8 cellular contexts compared by ENCODE assay signal in genomic region chr10:2949948-2950354, GRCh38.
DNase-seq lines count a peak whose midpoint lies in the region; ATAC-seq and TF ChIP-seq lines count a peak whose summit lies in the region.

No MANE protein-coding gene starts in this region.

- no peak overlapping the region for H3K27ac ChIP-seq in lower lobe of right lung
- H3K27ac ChIP-seq in esophagus squamous epithelium, result no peak overlapping the region

- H3K27ac Mint-ChIP-seq in T-helper 2 cell treated with Interferon-gamma antibody and Interleukin-4, amounts not matched to agents 5 μg/mL and 100 μg/mL, for 36 hours, result no peak overlapping the region

- no peaks in the 10 kb centered on the region for H3K9me3 ChIP-seq in lower lobe of right lung
- no peaks in the 10 kb centered on the region for H3K9me3 ChIP-seq in esophagus squamous epithelium

- no peaks in the 10 kb centered on the region for H3K9me3 Mint-ChIP-seq in T-helper 2 cell treated with Interferon-gamma antibody and Interleukin-4, amounts not matched to agents 5 μg/mL and 100 μg/mL, for 36 hours

- no peaks in the 10 kb centered on the region for H3K36me3 Mint-ChIP-seq in T-helper 2 cell treated with Interferon-gamma antibody and Interleukin-4, amounts not matched to agents 5 μg/mL and 100 μg/mL, for 36 hours (ENCODE audit: low read depth)

- no peak overlapping the region for H3K4me3 Mint-ChIP-seq in T-helper 2 cell treated with Interferon-gamma antibody and Interleukin-4, amounts not matched to agents 5 μg/mL and 100 μg/mL, for 36 hours

- H3K27me3 ChIP-seq in lower lobe of right lung (ENCODE audit: low read depth) (peaks cover 5% of the 10 kb centered on the region), esophagus squamous epithelium (peaks cover 0 to 31% (median 0%) of the 10 kb centered on the region in 4 donors)

- DNase-seq in T-helper 2 cell treated with Interferon-gamma antibody and Interleukin-4, amounts not matched to agents 5 μg/mL and 100 μg/mL, for 36 hours (ENCODE audit: low spot score), result peak; percentile 52
- peak; percentile 78 for DNase-seq in stimulated activated CD4-positive, alpha-beta T cell treated with anti-CD3 and anti-CD28 coated beads, Interleukin-15, amount 100 ng/mL, for 24 hours
- DNase-seq in GDM1 (lab: John Stamatoyannopoulos, UW) (no peak), lower lobe of right lung (no peak), amniotic stem cell (lab: John Stamatoyannopoulos, UW) (no peak), esophagus squamous epithelium (lab: John Stamatoyannopoulos, UW) (no peak)

- no peaks in the 10 kb centered on the region for H3K4me1 ChIP-seq in lower lobe of right lung
- H3K4me1 ChIP-seq in esophagus squamous epithelium, result no peaks in the 10 kb centered on the region

- peaks cover 26% of the 10 kb centered on the region for H3K4me1 Mint-ChIP-seq in T-helper 2 cell treated with Interferon-gamma antibody and Interleukin-4, amounts not matched to agents 5 μg/mL and 100 μg/mL, for 36 hours (ENCODE audit: low read depth)

- no peak for TF ChIP-seq POLR2A in esophagus squamous epithelium (IDR thresholded peaks at IDR 0.05)

- H3K27me3 Mint-ChIP-seq in T-helper 2 cell treated with Interferon-gamma antibody and Interleukin-4, amounts not matched to agents 5 μg/mL and 100 μg/mL, for 36 hours (ENCODE audit: low read depth), result peaks cover 7% of the 10 kb centered on the region

- H3K36me3 ChIP-seq in lower lobe of right lung (no peaks in the 10 kb centered on the region), esophagus squamous epithelium (no peaks in the 10 kb centered on the region)

- intact Hi-C loops in lower lobe of right lung (cut with DNase I), result no loop called here
- intact Hi-C loops in esophagus squamous epithelium (cut with DNase I), result no loop called here

- WGBS in esophagus squamous epithelium, 2 donors, result 58 to 66% methylated on average over 17 to 20 of the region's 20 CpGs

- TF ChIP-seq CTCF in lower lobe of right lung (IDR thresholded peaks at IDR 0.05) (no peak), esophagus squamous epithelium (IDR thresholded peaks at IDR 0.05) (no peak)

- ATAC-seq in GM18861 (IDR thresholded peaks at IDR 0.05; ENCODE audit: unreplicated experiment), result peak; percentile 61
- peak; percentile 50 for ATAC-seq in HG02763 (IDR thresholded peaks at IDR 0.05; ENCODE audit: unreplicated experiment)
- no peak for ATAC-seq in lower lobe of right lung

- H3K4me3 ChIP-seq in lower lobe of right lung, result no peak overlapping the region
- H3K4me3 ChIP-seq in esophagus squamous epithelium, result no peak overlapping the region

Comparison
In these comparisons a context has a peak if more than half of its experiments do, and no peak if none do; other contexts are left out.
1. ATAC-seq: peak in GM18861 (single experiment) and HG02763 (single experiment); none in lower lobe of right lung (0 of 2).
2. DNase-seq: peak in T-helper 2 cell treated with Interferon-gamma antibody and Interleukin-4, amounts not matched to agents 5 μg/mL and 100 μg/mL, for 36 hours (single experiment) and stimulated activated CD4-positive, alpha-beta T cell treated with anti-CD3 and anti-CD28 coated beads, Interleukin-15, amount 100 ng/mL, for 24 hours (single experiment); none in GDM1 (single experiment), lower lobe of right lung (single experiment), amniotic stem cell (single experiment) and esophagus squamous epithelium (single experiment).